Comparison of ENCODE assay signal across 8 cellular contexts in genomic region chr1:107430540-107431228, GRCh38.
A peak's percentile ranks its signal among the peaks of the same experiment; 100 is the strongest.
DNase-seq lines count a peak whose midpoint lies in the region; ATAC-seq and TF ChIP-seq lines count a peak whose summit lies in the region.

No MANE protein-coding gene starts in this region.

- H3K27ac ChIP-seq in body of pancreas (no peak overlapping the region), uterus (no peak overlapping the region)

- ATAC-seq in GM18868 (IDR thresholded peaks at IDR 0.05; ENCODE audit: unreplicated experiment) (peak; percentile 69), HG03025 (IDR thresholded peaks at IDR 0.05; ENCODE audit: low FRiP score, unreplicated experiment) (peak; percentile 77), body of pancreas (peak; percentile 77), left lobe of liver (peak; percentile 99)

- H3K36me3 ChIP-seq in body of pancreas (replicated peaks in 1 of 2; ENCODE audit: insufficient read depth in 1 of 2, low read depth in 2 of 2) (no peaks in the 10 kb centered on the region), uterus (no peaks in the 10 kb centered on the region)

- no peaks in the 10 kb centered on the region for H3K4me1 ChIP-seq in body of pancreas
- no peaks in the 10 kb centered on the region for H3K4me1 ChIP-seq in uterus

- H3K27me3 ChIP-seq in body of pancreas (no peaks in the 10 kb centered on the region), uterus (no peaks in the 10 kb centered on the region)

- DNase-seq in DMS153 treated with DMSO at 0.1 percent for 48 hours (lab: John Stamatoyannopoulos, UW; ENCODE audit: unreplicated experiment): peak; percentile 7
- DNase-seq in DMS153 (lab: John Stamatoyannopoulos, UW): no peak
- peak; percentile 71 for DNase-seq in NCI-H748 (lab: John Stamatoyannopoulos, UW; ENCODE audit: unreplicated experiment)
- peak; percentile 37 to 61 (median 50) for DNase-seq in body of pancreas
- DNase-seq in left lobe of liver (ENCODE audit: low spot score): peak; percentile 47
- peak in 1 of 2 donors; percentile 20 for DNase-seq in uterus

- H3K9me3 ChIP-seq in body of pancreas: no peaks in the 10 kb centered on the region
- H3K9me3 ChIP-seq in uterus: no peaks in the 10 kb centered on the region

- H3K4me3 ChIP-seq in body of pancreas (no peak overlapping the region), uterus (no peak overlapping the region)

- peak; percentile 56 to 74 (median 68) for TF ChIP-seq CTCF in body of pancreas (IDR thresholded peaks at IDR 0.05)
- TF ChIP-seq CTCF in uterus (IDR thresholded peaks at IDR 0.05): peak; percentile 40 to 46 (median 42)

- WGBS in body of pancreas, 2 donors: 25 to 31% methylated on average over 14 of the region's 14 CpGs

- TF ChIP-seq POLR2A in body of pancreas (IDR thresholded peaks at IDR 0.05) (no peak), uterus (IDR thresholded peaks at IDR 0.05) (no peak)

- intact Hi-C loops in body of pancreas (cut with DNase I): no loop called here
- intact Hi-C loops in uterus (cut with DNase I; ENCODE audit: low total_unique reads): no loop called here
